8 cellular contexts compared by ENCODE assay signal in genomic region chr7:107579881-107580715, GRCh38. TPM values are rescaled to one million over a fixed set of nuclear protein-coding genes. Genes with fewer than 3 reads are reported as not detected.
DNase-seq lines count a peak whose midpoint lies in the region; ATAC-seq and TF ChIP-seq lines count a peak whose summit lies in the region.

BCAP29 (plus strand) TSS chr7:107580246; CDS start chr7:107580773, 527 bp downstream.

- peak; percentile 91 to 94 for TF ChIP-seq POLR2A in gastroesophageal sphincter (IDR thresholded peaks at IDR 0.05)

- H3K9me3 ChIP-seq in ES-I3 (ENCODE audit: control insufficient read depth, insufficient read depth, low read length) (no peaks in the 10 kb centered on the region), KOPT-K1 (ENCODE audit: insufficient read depth, low read length, poor library complexity, severe bottlenecking) (no peaks in the 10 kb centered on the region), gastroesophageal sphincter (no peaks in the 10 kb centered on the region), neutrophil (no peaks in the 10 kb centered on the region)

- no peak for TF ChIP-seq EP300 in gastroesophageal sphincter (IDR thresholded peaks at IDR 0.05)

- no peaks in the 10 kb centered on the region for H3K27me3 ChIP-seq in gastroesophageal sphincter
- H3K27me3 ChIP-seq in neutrophil: no peaks in the 10 kb centered on the region

- H3K36me3 Mint-ChIP-seq in activated naive CD4-positive, alpha-beta T cell treated with anti-CD3 and anti-CD28 coated beads for 36 hours (ENCODE audit: low read depth): peaks cover 9% of the 10 kb centered on the region

- H3K4me3 Mint-ChIP-seq in activated naive CD4-positive, alpha-beta T cell treated with anti-CD3 and anti-CD28 coated beads for 36 hours: peak within 1 kb of the TSS; percentile 85

- TF ChIP-seq CTCF in gastroesophageal sphincter (IDR thresholded peaks at IDR 0.05) (peak in 3 of 4 experiments; percentile 4 to 51 (median 17)), neutrophil (IDR thresholded peaks at IDR 0.05) (no peak)

- ATAC-seq in GM21737 (IDR thresholded peaks at IDR 0.05; ENCODE audit: unreplicated experiment): peak; percentile 91
- peak; percentile 96 for ATAC-seq in gastroesophageal sphincter

- intact Hi-C loops in activated naive CD4-positive, alpha-beta T cell treated with anti-CD3 and anti-CD28 coated beads for 36 hours (cut with micrococcal nuclease): loop anchor here (1.0 to 5.0 kb wide), 5 partner anchors 17 to 297 kb away; partner anchors contain the start of genes COG5 and DUS4L

- no peaks in the 10 kb centered on the region for H3K36me3 ChIP-seq in ES-I3 (ENCODE audit: insufficient read depth, low read length)
- H3K36me3 ChIP-seq in KOPT-K1 (ENCODE audit: insufficient read depth, low read length): peaks cover 35% of the 10 kb centered on the region
- peaks cover 0 to 18% of the 10 kb centered on the region in 2 donors for H3K36me3 ChIP-seq in gastroesophageal sphincter
- no peaks in the 10 kb centered on the region for H3K36me3 ChIP-seq in neutrophil

- peak within 1 kb of the TSS; percentile 71 for H3K27ac Mint-ChIP-seq in activated naive CD4-positive, alpha-beta T cell treated with anti-CD3 and anti-CD28 coated beads for 36 hours

- H3K4me1 ChIP-seq in ES-I3 (ENCODE audit: insufficient read depth, low read length) (no peaks in the 10 kb centered on the region), gastroesophageal sphincter (peaks cover 3 to 41% (median 6%) of the 10 kb centered on the region in 3 donors), neutrophil (ENCODE audit: control insufficient read depth in 1 of 2, insufficient read depth in 1 of 2, low read depth in 1 of 2, low read length in 1 of 2) (peaks cover 23 to 26% of the 10 kb centered on the region in 2 experiments)

- H3K9ac ChIP-seq in ES-I3 (ENCODE audit: low read depth, low read length): peak within 1 kb of the TSS; percentile 75

- H3K27me3 Mint-ChIP-seq in activated naive CD4-positive, alpha-beta T cell treated with anti-CD3 and anti-CD28 coated beads for 36 hours (ENCODE audit: low read depth): no peaks in the 10 kb centered on the region

- DNase-seq in SK-MEL-5 (ENCODE audit: low read depth, low spot score): peak; percentile 79
- DNase-seq in activated naive CD4-positive, alpha-beta T cell treated with anti-CD3 and anti-CD28 coated beads for 36 hours: peak; percentile 64

- peak within 1 kb of the TSS; percentile 81 to 89 for H3K4me3 ChIP-seq in gastroesophageal sphincter
- peak within 1 kb of the TSS; percentile 73 to 77 for H3K4me3 ChIP-seq in neutrophil (ENCODE audit: low read depth in 1 of 2, low read length in 1 of 2)

- H3K4me1 Mint-ChIP-seq in activated naive CD4-positive, alpha-beta T cell treated with anti-CD3 and anti-CD28 coated beads for 36 hours (ENCODE audit: low read depth): peaks cover 21% of the 10 kb centered on the region

- CTCF ChIA-PET in activated naive CD4-positive, alpha-beta T cell treated with anti-CD3 and anti-CD28 coated beads for 36 hours (lab: Charles Lee): interaction anchor here (0.7 to 1.8 kb wide), 4 partner anchors 15 to 140 kb away, joined by 3 to 6 read pairs (median 4); no protein-coding TSS in a partner anchor

- in situ Hi-C loops in SK-MEL-5 (cut with HindIII; ENCODE audit: low pct_unique_long_range_greater_than_20kb, low sequenced_read_pairs): no loop called here

- WGBS in gastroesophageal sphincter (ENCODE audit: low coverage in 1 of 2), 2 donors: 0% methylated on average over 10 of the region's 89 CpGs; no CpG with 5 or more reads in 1 of the 2 donors

- H3K9me3 Mint-ChIP-seq in activated naive CD4-positive, alpha-beta T cell treated with anti-CD3 and anti-CD28 coated beads for 36 hours: no peaks in the 10 kb centered on the region

- H3K27ac ChIP-seq in KOPT-K1 (ENCODE audit: low read depth, low read length, poor library complexity, severe bottlenecking) (peak within 1 kb of the TSS; percentile 61), gastroesophageal sphincter (peak within 1 kb of the TSS; percentile 88 to 97 (median 92)), neutrophil (peak within 1 kb of the TSS; percentile 78), temporal lobe (ENCODE audit: low read depth, low read length) (peak within 1 kb of the TSS; percentile 72)

RNA-seq across cellular contexts. Expression of gene BCAP29, which starts in this region (rescaled TPM):
- total RNA-seq in SK-MEL-5 (2014; rRNA removed; shearing (Covaris generic)): 240 and 253 TPM in 2 replicates
- 106 and 138 TPM in 2 replicates for polyA plus RNA-seq in SK-MEL-5 (2015; cell fraction: cytosol; rRNA removed)
- polyA plus RNA-seq in SK-MEL-5 (2015; cell fraction: nucleus; rRNA removed): 89.7 and 104 TPM in 2 replicates
- 10 to 100 TPM; 18.9 to 21.0 TPM for total RNA-seq in activated naive CD4-positive, alpha-beta T cell treated with anti-CD3 and anti-CD28 coated beads for 36 hours
- 100 to 1,000 TPM; 125 to 199 (median 136) TPM for total RNA-seq in gastroesophageal sphincter
- 35.7 TPM for total RNA-seq in temporal lobe

Comparison
In these comparisons a context has a peak if more than half of its experiments do, and no peak if none do; other contexts are left out.
1. Peak in every context shown above with its lines: DNase-seq, ATAC-seq, H3K4me3 ChIP-seq and H3K27ac ChIP-seq.